ENCODE assay signal across 8 cellular contexts in the genomic region with DNA sequence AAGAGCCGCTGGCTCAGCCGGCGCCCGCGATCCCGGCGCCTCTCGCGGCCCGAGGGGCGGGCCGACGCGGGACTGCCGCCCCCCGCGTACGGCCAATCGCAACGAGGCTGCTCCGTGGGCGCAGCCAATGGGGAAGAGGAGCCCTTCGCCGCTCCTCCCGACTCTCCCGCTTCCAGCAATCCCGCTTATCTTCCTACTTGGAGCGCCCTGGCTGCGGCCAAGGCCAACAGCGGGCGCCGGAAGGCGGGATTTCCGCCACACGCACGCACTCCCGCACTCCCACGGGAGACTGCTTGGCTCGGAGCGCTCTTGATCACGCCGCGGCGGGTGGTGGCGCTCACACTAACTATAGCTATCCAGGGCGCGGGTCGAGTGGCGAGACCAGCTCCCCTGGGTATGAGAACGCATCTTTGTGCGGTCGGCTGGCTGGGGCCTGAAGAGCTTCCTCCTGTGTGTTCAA. TPM values are rescaled to one million over a fixed set of nuclear protein-coding genes. Genes with fewer than 3 reads are reported as not detected.
A peak's percentile ranks its signal among the peaks of the same experiment; 100 is the strongest.
DNase-seq lines count a peak whose midpoint lies in the region; ATAC-seq, FAIRE-seq and TF ChIP-seq lines count a peak whose summit lies in the region.
"Not testable (repeated sequence)": the region's sequence is repeated elsewhere in the genome, so short reads cannot be mapped to it uniquely, and the experiment has no call there.

A gene with protein sequence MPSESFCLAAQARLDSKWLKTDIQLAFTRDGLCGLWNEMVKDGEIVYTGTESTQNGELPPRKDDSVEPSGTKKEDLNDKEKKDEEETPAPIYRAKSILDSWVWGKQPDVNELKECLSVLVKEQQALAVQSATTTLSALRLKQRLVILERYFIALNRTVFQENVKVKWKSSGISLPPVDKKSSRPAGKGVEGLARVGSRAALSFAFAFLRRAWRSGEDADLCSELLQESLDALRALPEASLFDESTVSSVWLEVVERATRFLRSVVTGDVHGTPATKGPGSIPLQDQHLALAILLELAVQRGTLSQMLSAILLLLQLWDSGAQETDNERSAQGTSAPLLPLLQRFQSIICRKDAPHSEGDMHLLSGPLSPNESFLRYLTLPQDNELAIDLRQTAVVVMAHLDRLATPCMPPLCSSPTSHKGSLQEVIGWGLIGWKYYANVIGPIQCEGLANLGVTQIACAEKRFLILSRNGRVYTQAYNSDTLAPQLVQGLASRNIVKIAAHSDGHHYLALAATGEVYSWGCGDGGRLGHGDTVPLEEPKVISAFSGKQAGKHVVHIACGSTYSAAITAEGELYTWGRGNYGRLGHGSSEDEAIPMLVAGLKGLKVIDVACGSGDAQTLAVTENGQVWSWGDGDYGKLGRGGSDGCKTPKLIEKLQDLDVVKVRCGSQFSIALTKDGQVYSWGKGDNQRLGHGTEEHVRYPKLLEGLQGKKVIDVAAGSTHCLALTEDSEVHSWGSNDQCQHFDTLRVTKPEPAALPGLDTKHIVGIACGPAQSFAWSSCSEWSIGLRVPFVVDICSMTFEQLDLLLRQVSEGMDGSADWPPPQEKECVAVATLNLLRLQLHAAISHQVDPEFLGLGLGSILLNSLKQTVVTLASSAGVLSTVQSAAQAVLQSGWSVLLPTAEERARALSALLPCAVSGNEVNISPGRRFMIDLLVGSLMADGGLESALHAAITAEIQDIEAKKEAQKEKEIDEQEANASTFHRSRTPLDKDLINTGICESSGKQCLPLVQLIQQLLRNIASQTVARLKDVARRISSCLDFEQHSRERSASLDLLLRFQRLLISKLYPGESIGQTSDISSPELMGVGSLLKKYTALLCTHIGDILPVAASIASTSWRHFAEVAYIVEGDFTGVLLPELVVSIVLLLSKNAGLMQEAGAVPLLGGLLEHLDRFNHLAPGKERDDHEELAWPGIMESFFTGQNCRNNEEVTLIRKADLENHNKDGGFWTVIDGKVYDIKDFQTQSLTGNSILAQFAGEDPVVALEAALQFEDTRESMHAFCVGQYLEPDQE (N-terminal part only) (minus strand): TSS at position 51 of the 460 bp plus-strand sequence. CDS start 746 bp downstream, outside the sequence.

- not testable (repeated sequence) for H3K79me1 ChIP-seq in neuronal stem cell (ENCODE audit: low read depth, low read length)

- not testable (repeated sequence) for H2BK120ac ChIP-seq in neuronal stem cell (ENCODE audit: low read depth, low read length)

- DNase-seq in ascending aorta (ENCODE audit: low spot score in 2 of 2); kidney; neuronal stem cell (ENCODE audit: low spot score); suprapubic skin (ENCODE audit: low spot score in 2 of 2): not testable (repeated sequence)

- H4K20me1 ChIP-seq in BLaER1 treated with 17β-estradiol and CSF1 and Interleukin-3, amounts not matched to agents 10 nM and 100 nM: not testable (repeated sequence)

- peak within 1 kb of the TSS in 5 of 11 experiments; percentile 28 to 62 (median 38); a peak in 8 of 22 replicates for H3K27ac ChIP-seq in BLaER1 treated with 17β-estradiol and CSF1 and Interleukin-3, amounts not matched to agents 10 nM and 100 nM
- H3K27ac ChIP-seq in HUES6 (ENCODE audit: low read depth, low read length); ascending aorta; kidney (ENCODE audit: low read depth in 2 of 2, low read length in 2 of 2); neuronal stem cell (replicated peaks; ENCODE audit: low read length); suprapubic skin: not testable (repeated sequence)

- peak within 1 kb of the TSS; percentile 95 for H3K27ac Mint-ChIP-seq in T-helper 1 cell treated with Interleukin-12 subunit alpha and Interleukin-12 subunit beta and Interleukin-4 antibody, amounts not matched to agents 30 μg/mL and 1 μg/mL, for 36 hours

- not testable (repeated sequence) for H3K9me3 Mint-ChIP-seq in T-helper 1 cell treated with Interleukin-12 subunit alpha and Interleukin-12 subunit beta and Interleukin-4 antibody, amounts not matched to agents 30 μg/mL and 1 μg/mL, for 36 hours

- intact Hi-C loops in ascending aorta (cut with DNase I); kidney (cut with DNase I): not testable (repeated sequence)

- H3K9ac ChIP-seq in BLaER1 treated with 17β-estradiol and CSF1 and Interleukin-3, amounts not matched to agents 10 nM and 100 nM: peak within 1 kb of the TSS in 9 of 11 experiments; percentile 53 to 68 (median 63); a peak in 14 of 22 replicates
- peak within 1 kb of the TSS; percentile 34 for H3K9ac ChIP-seq in HUES6 (ENCODE audit: low read length)
- H3K9ac ChIP-seq in kidney (ENCODE audit: low read length in 2 of 2); neuronal stem cell (ENCODE audit: low read depth, low read length, poor library complexity): not testable (repeated sequence)

- H3K4me3 ChIP-seq in BLaER1 treated with 17β-estradiol and CSF1 and Interleukin-3, amounts not matched to agents 10 nM and 100 nM: peak within 1 kb of the TSS; percentile 43 to 66 (median 56)
- H3K4me3 ChIP-seq in HUES6 (ENCODE audit: low read depth, low read length) (peak within 1 kb of the TSS; percentile 54), ascending aorta (peak within 1 kb of the TSS; percentile 33 to 61), kidney (ENCODE audit: low read length in 2 of 2) (peak within 1 kb of the TSS in 1 of 2 donors; percentile 49), neuronal stem cell (ENCODE audit: low read length in 2 of 2) (peak within 1 kb of the TSS; percentile 47 to 68), suprapubic skin (peak within 1 kb of the TSS; percentile 34)

- not testable (repeated sequence) for FAIRE-seq in kidney (lab: Jason Lieb, UNC)

- H3K23ac ChIP-seq in neuronal stem cell (ENCODE audit: low read depth, low read length, poor library complexity): not testable (repeated sequence)

- H3K36me3 Mint-ChIP-seq in T-helper 1 cell treated with Interleukin-12 subunit alpha and Interleukin-12 subunit beta and Interleukin-4 antibody, amounts not matched to agents 30 μg/mL and 1 μg/mL, for 36 hours (ENCODE audit: low read depth): not testable (repeated sequence)

- no CpG with 5 or more reads among the region's 52 CpGs for WGBS in neuronal stem cell (ENCODE audit: extremely low coverage in 2 of 2, insufficient read length in 2 of 2, insufficient replicate concordance in 1 of 2), 2 donors
- WGBS in suprapubic skin: no CpG with 5 or more reads among the region's 52 CpGs

- H4K91ac ChIP-seq in neuronal stem cell (ENCODE audit: low read depth, low read length, poor library complexity): not testable (repeated sequence)

- not testable (repeated sequence) for H3K9me3 ChIP-seq in BLaER1 treated with 17β-estradiol and CSF1 and Interleukin-3, amounts not matched to agents 10 nM and 100 nM (replicated peaks in 1 of 11); HUES6 (ENCODE audit: control insufficient read depth, insufficient read depth, low read depth, low read length); ascending aorta; kidney (ENCODE audit: control insufficient read depth in 1 of 2, low read length in 2 of 2); neuronal stem cell (replicated peaks in 1 of 2; ENCODE audit: control insufficient read depth in 2 of 2, insufficient read depth in 1 of 2, low read depth in 1 of 2, low read length in 2 of 2); suprapubic skin

- not testable (repeated sequence) for H2AK5ac ChIP-seq in neuronal stem cell (ENCODE audit: low read depth, low read length)

- not testable (repeated sequence) for H3K14ac ChIP-seq in neuronal stem cell (ENCODE audit: low read length)

- TF ChIP-seq POLR2A in suprapubic skin (IDR thresholded peaks at IDR 0.05): not testable (repeated sequence)

- not testable (repeated sequence) for H2BK15ac ChIP-seq in neuronal stem cell (ENCODE audit: low read length)

- not testable (repeated sequence) for H2BK12ac ChIP-seq in neuronal stem cell (ENCODE audit: low read length)

- not testable (repeated sequence) for TF ChIP-seq EP300 in suprapubic skin (IDR thresholded peaks at IDR 0.05)

- H3K4ac ChIP-seq in neuronal stem cell (ENCODE audit: low read length): not testable (repeated sequence)

- ATAC-seq in esophagus mucosa: not testable (repeated sequence)

- H3K4me2 ChIP-seq in BLaER1 treated with 17β-estradiol and CSF1 and Interleukin-3, amounts not matched to agents 10 nM and 100 nM: peak within 1 kb of the TSS in 7 of 11 experiments; percentile 26 to 53 (median 43); a peak in 7 of 22 replicates
- peak within 1 kb of the TSS; percentile 18 for H3K4me2 ChIP-seq in neuronal stem cell (ENCODE audit: insufficient read depth, low read length, poor library complexity, severe bottlenecking)

- not testable (repeated sequence) for H4K8ac ChIP-seq in neuronal stem cell (ENCODE audit: low read depth, low read length)

- not testable (repeated sequence) for H3K27me3 Mint-ChIP-seq in T-helper 1 cell treated with Interleukin-12 subunit alpha and Interleukin-12 subunit beta and Interleukin-4 antibody, amounts not matched to agents 30 μg/mL and 1 μg/mL, for 36 hours (ENCODE audit: low read depth)

- not testable (repeated sequence) for H3K4me1 Mint-ChIP-seq in T-helper 1 cell treated with Interleukin-12 subunit alpha and Interleukin-12 subunit beta and Interleukin-4 antibody, amounts not matched to agents 30 μg/mL and 1 μg/mL, for 36 hours (ENCODE audit: low read depth)

- H2AFZ ChIP-seq in neuronal stem cell (ENCODE audit: low read length): not testable (repeated sequence)

- H3K4me3 Mint-ChIP-seq in T-helper 1 cell treated with Interleukin-12 subunit alpha and Interleukin-12 subunit beta and Interleukin-4 antibody, amounts not matched to agents 30 μg/mL and 1 μg/mL, for 36 hours: peak within 1 kb of the TSS; percentile 92

- H2BK5ac ChIP-seq in neuronal stem cell (ENCODE audit: low read length): not testable (repeated sequence)

- H3K27me3 ChIP-seq in BLaER1 treated with 17β-estradiol and CSF1 and Interleukin-3, amounts not matched to agents 10 nM and 100 nM; HUES6 (ENCODE audit: control insufficient read depth, insufficient read depth, low read length); ascending aorta; neuronal stem cell (ENCODE audit: control insufficient read depth in 3 of 3, insufficient read depth in 3 of 3, low read depth in 1 of 3, low read length in 3 of 3); suprapubic skin: not testable (repeated sequence)

- not testable (repeated sequence) for TF ChIP-seq CTCF in ascending aorta (IDR thresholded peaks at IDR 0.05); kidney (IDR thresholded peaks at IDR 0.05; ENCODE audit: borderline replicate concordance, extremely low read depth, insufficient read depth); suprapubic skin (IDR thresholded peaks at IDR 0.05)

- peaks cover 2 to 14% (median 12%) of the 10 kb centered on the region in 11 experiments; a peak in 20 of 22 replicates for H3K36me3 ChIP-seq in BLaER1 treated with 17β-estradiol and CSF1 and Interleukin-3, amounts not matched to agents 10 nM and 100 nM
- H3K36me3 ChIP-seq in HUES6 (ENCODE audit: control insufficient read depth, insufficient read depth, low read length); ascending aorta; kidney (ENCODE audit: control insufficient read depth in 1 of 2, insufficient read depth in 2 of 2, low read length in 2 of 2); suprapubic skin: not testable (repeated sequence)
- peaks cover 0 to 14% of the 10 kb centered on the region in 2 donors for H3K36me3 ChIP-seq in neuronal stem cell (replicated peaks in 1 of 2; ENCODE audit: control insufficient read depth in 2 of 2, insufficient read depth in 2 of 2, low read length in 2 of 2)

- H3K18ac ChIP-seq in neuronal stem cell (ENCODE audit: low read length): not testable (repeated sequence)

- H3K4me1 ChIP-seq in BLaER1 treated with 17β-estradiol and CSF1 and Interleukin-3, amounts not matched to agents 10 nM and 100 nM; HUES6 (ENCODE audit: control insufficient read depth, insufficient read depth, low read length); ascending aorta; kidney (ENCODE audit: control insufficient read depth in 1 of 2, insufficient read depth in 1 of 2, low read depth in 1 of 2, low read length in 2 of 2); neuronal stem cell (ENCODE audit: control insufficient read depth in 2 of 2, insufficient read depth in 1 of 2, low read depth in 1 of 2, low read length in 2 of 2); suprapubic skin: not testable (repeated sequence)

RNA-seq across cellular contexts. Expression of the gene that starts here (rescaled TPM):
- 42.7 TPM for total RNA-seq in ascending aorta
- total RNA-seq in esophagus mucosa: 34.1 TPM
- total RNA-seq in kidney: 58.4 TPM
- 17.9 TPM for polyA plus RNA-seq in kidney (ENCODE audit: insufficient read depth, low read depth, low replicate concordance)
- 22.1 TPM for polyA plus RNA-seq in neuronal stem cell (2013, experiment 1 of 2)
- 23.6 TPM for polyA plus RNA-seq in neuronal stem cell (2013, experiment 2 of 2)
- total RNA-seq in suprapubic skin: 100 to 1,000 TPM in 1 of 4 donors, 10 to 100 TPM in 3; 45.2 to 111 (median 73.8) TPM
